In the genomic region with DNA sequence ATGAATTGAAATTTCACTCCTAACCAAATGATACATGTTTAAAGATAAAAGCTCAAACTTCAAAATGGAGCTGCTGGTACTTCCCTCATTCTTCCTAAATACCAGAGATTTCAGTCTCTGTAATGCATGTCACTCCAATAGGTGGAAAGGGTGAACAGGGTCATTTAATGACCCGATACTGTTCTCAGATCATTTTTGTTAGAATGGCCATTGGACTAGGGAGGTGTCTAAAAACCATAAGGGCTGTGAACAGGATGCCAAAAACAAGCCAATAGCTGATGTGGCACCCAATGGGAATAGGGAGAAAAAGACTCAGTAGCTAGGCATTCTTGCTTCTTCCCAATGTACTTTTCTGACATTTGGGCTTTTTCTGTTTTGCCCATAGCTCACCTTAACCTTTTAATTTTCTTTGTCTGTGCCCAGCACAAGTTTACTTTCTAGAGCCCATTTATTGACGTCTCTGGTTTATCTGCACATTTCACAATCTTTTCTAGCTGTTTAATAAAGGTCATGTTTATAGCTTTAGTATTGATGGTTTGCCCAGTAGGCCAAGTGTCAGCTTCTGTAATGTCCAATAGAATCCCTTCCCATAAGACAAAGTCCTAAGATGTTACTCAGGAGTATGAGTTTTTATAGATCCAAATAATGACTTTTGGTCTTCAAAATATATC, we compare ENCODE assay signal across 3 cellular contexts.
"Had no signal": no experiment of that assay in that cellular context is flagged by ENCODE, and none has a peak within 500 bp of the region (broad histone marks: within the 10 kb centered on the region; RNA-seq: fewer than 3 reads in every experiment).

No MANE protein-coding gene starts in this region.

- H3K4me3 ChIP-seq: GM23338 had no signal

- H2AFZ ChIP-seq: GM23338 had no signal

- ATAC-seq: GM23338 had no signal

- DNase-seq: H9, HCEC 1CT had no signal

- H3K4me2 ChIP-seq: GM23338 had no signal
